In the genomic region with DNA sequence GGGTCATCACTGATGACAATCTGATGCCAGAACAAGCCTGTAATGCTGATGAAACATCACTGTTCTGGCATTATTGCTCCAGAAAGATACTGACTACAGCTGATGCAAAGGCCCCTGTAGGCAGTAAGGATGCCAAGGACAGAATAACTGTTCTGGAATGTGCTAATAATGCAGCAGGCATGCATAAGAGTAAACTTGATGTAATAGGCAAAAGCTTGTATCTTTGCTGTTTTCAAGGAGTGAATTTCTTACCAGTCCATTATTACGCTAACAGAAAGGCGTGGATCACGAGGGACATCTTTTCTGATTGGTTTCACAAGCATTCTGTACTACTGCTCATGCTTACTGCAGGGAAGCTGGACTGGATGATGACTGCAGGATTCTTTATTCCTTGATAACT, we compare ENCODE assay signal across 13 cellular contexts. TPM values are rescaled to one million over a fixed set of nuclear protein-coding genes. Genes with fewer than 3 reads are reported as not detected.
DNase-seq lines count a peak whose midpoint lies in the region; ATAC-seq and TF ChIP-seq lines count a peak whose summit lies in the region.
"Had no signal": no experiment of that assay in that cellular context is flagged by ENCODE, and none has a peak within 500 bp of the region (broad histone marks: within the 10 kb centered on the region; RNA-seq: fewer than 3 reads in every experiment).

No MANE protein-coding gene starts in this region.

- H3K4me3 ChIP-seq in HUES48 (ENCODE audit: low read depth, low read length) (no peak overlapping the region), cardiac fibroblast (replicated peaks in 1 of 2; ENCODE audit: low read depth in 2 of 2, low read length in 2 of 2) (no peak overlapping the region)

- no peak for ATAC-seq in GM18907 (IDR thresholded peaks at IDR 0.05; ENCODE audit: unreplicated experiment)

- H3K4me1 ChIP-seq in HUES48 (ENCODE audit: control insufficient read depth, insufficient read depth, low read length): 0 out of 2 replicates have a peak, but pooled peaks cover 7% of the 10 kb centered on the region

- no peaks in the 10 kb centered on the region for H3K27me3 ChIP-seq in HUES48 (ENCODE audit: control insufficient read depth, insufficient read depth, low read length)

- H3K36me3 ChIP-seq in HUES48 (ENCODE audit: control insufficient read depth, insufficient read depth, low read length): no peaks in the 10 kb centered on the region

- peak overlapping the region; percentile 25 for H3K27ac ChIP-seq in HUES48 (ENCODE audit: low read depth, low read length)
- H3K27ac ChIP-seq: HL-60 had no signal

- TF ChIP-seq CTCF in cardiac fibroblast (IDR thresholded peaks at IDR 0.05; ENCODE audit: low read depth, low read length): no peak

- H3K9me3 ChIP-seq in HUES48 (ENCODE audit: control insufficient read depth, insufficient read depth, low read length): no peaks in the 10 kb centered on the region

- H3K9ac ChIP-seq in HUES48 (ENCODE audit: low read depth, low read length): no peak overlapping the region

- peak; percentile 46 for DNase-seq in A172 (ENCODE audit: low spot score)
- DNase-seq in cardiac fibroblast (ENCODE audit: low read depth in 2 of 2): peak; percentile 88 to 97
- DNase-seq in kidney glomerular epithelial cell (lab: John Stamatoyannopoulos, UW): peak; percentile 24
- no peak for DNase-seq in HPDE6-E6E7 (ENCODE audit: extremely low spot score)
- no peak for DNase-seq in CD1c-positive myeloid dendritic cell (ENCODE audit: extremely low spot score)
- DNase-seq in NOMO-1 treated with dmso at 0.1 percent for 144 hours (lab: John Stamatoyannopoulos, UW; ENCODE audit: unreplicated experiment): no peak
- DNase-seq: activated CD4-positive, alpha-beta T cell treated with anti-CD3 and anti-CD28 coated beads, Interleukin-2, amount 50 U/mL, for 1 hour; AML-193; NCI-H2081 treated with DMSO at 0.1 percent for 48 hours; SHP77 treated with DMSO at 0.1 percent for 48 hours had no signal

RNA-seq across cellular contexts. Expression of gene LCOR, which starts 18.7 kb away (rescaled TPM):
- 15.4 and 15.8 TPM in 2 replicates for total RNA-seq in A172 (2014; rRNA removed; shearing (Covaris generic))

Comparison
In these comparisons a context has a peak if more than half of its experiments do, and no peak if none do; other contexts are left out.
1. DNase-seq: peak in A172 (single experiment), cardiac fibroblast (2 of 2) and kidney glomerular epithelial cell (single experiment); none in HPDE6-E6E7 (single experiment), CD1c-positive myeloid dendritic cell (single experiment) and NOMO-1 treated with dmso at 0.1 percent for 144 hours (single experiment).